In the genomic region with DNA sequence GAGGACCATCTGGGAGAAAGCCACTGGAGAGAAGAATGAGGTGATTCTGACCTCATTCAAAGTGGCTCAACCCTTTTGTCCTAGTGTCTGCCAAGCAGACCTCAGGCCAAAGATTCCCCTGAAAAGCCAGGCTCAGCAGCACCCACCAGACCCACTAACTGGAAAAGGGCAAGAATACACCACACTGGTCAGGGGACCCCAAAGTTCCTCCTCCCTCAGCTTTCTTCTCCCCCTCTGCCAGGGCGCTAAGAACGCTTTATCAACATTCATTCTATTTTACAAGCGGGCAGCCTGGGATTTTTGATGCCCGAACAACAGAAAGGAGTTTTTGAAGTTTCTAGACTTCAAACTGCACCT, we compare ENCODE assay signal across 28 cellular contexts. TPM values are rescaled to one million over a fixed set of nuclear protein-coding genes. Genes with fewer than 3 reads are reported as not detected.
A peak's percentile ranks its signal among the peaks of the same experiment; 100 is the strongest.
DNase-seq lines count a peak whose midpoint lies in the region; ATAC-seq and TF ChIP-seq lines count a peak whose summit lies in the region.
"Had no signal": no experiment of that assay in that cellular context is flagged by ENCODE, and none has a peak within 500 bp of the region (broad histone marks: within the 10 kb centered on the region; RNA-seq: fewer than 3 reads in every experiment).

No MANE protein-coding gene starts in this region.

- 9 to 10% methylated on average over 4 of the region's 4 CpGs for WGBS in ectodermal cell, 2 experiments
- WGBS in mesodermal cell (ENCODE audit: insufficient coverage in 2 of 2), 2 experiments, result 9 to 18% methylated on average over 4 of the region's 4 CpGs
- WGBS in smooth muscle cell (ENCODE audit: low lambda C conversion rate), result 28% methylated on average over 4 of the region's 4 CpGs

- ATAC-seq in GM18861 (IDR thresholded peaks at IDR 0.05; ENCODE audit: unreplicated experiment), result no peak
- ATAC-seq: activated CD4-positive, CD25-positive, alpha-beta regulatory T cell treated with anti-CD3 and anti-CD28 coated beads, Interleukin-2, amount 50 U/mL, for 24 hours; activated CD8-positive, alpha-beta T cell treated with anti-CD3 and anti-CD28 coated beads for 36 hours; HCT116; pancreas had no signal

- peak overlapping the region; percentile 74 for H3K4me3 ChIP-seq in ectodermal cell (ENCODE audit: insufficient read depth, low read depth, low read length)
- H3K4me3 ChIP-seq in mesodermal cell (ENCODE audit: extremely low read depth, insufficient read depth, low read length, poor library complexity, severe bottlenecking), result peak overlapping the region; percentile 33
- H3K4me3 ChIP-seq in smooth muscle cell, result no peak overlapping the region
- H3K4me3 ChIP-seq: adrenal gland, pancreas, upper lobe of right lung had no signal

- H3K9ac ChIP-seq in smooth muscle cell (ENCODE audit: low read depth), result no peak overlapping the region

- H2AFZ ChIP-seq in smooth muscle cell (ENCODE audit: low read depth), result no peak overlapping the region

- H3K4me1 Mint-ChIP-seq in HFFc6 (ENCODE audit: low read depth) (peaks cover 82% of the 10 kb centered on the region), mesothelial cell of epicardium (peaks cover 10% of the 10 kb centered on the region)

- H3K79me2 ChIP-seq in smooth muscle cell (ENCODE audit: low read depth), result no peaks in the 10 kb centered on the region

- no peaks in the 10 kb centered on the region for H4K20me1 ChIP-seq in smooth muscle cell (ENCODE audit: low read depth)

- peak overlapping the region; percentile 75 for H3K4me2 ChIP-seq in smooth muscle cell

- DNase-seq in HFFc6, result no peak
- no peak for DNase-seq in smooth muscle cell (lab: John Stamatoyannopoulos, UW; ENCODE audit: unreplicated experiment)
- no peak for DNase-seq in NK-92 (lab: John Stamatoyannopoulos, UW; ENCODE audit: unreplicated experiment)
- no peak for DNase-seq in mesothelial cell of epicardium (ENCODE audit: low spot score in 2 of 2, unreplicated experiment in 2 of 2)
- DNase-seq: activated CD8-positive, alpha-beta T cell treated with anti-CD3 and anti-CD28 coated beads for 36 hours; activated gamma-delta T cell treated with Interleukin-2 at 50 U/mL for 16 hours; activated T-cell treated with anti-CD3 and anti-CD28 coated beads for 4 hours; adrenal gland; CD4-positive, alpha-beta T cell; central memory CD4-positive, alpha-beta T cell; dorsolateral prefrontal cortex; hippocampal formation; kidney glomerular epithelial cell; NCI-H2029 treated with DMSO at 0.1 percent for 48 hours; NCI-H446; Right ventricle myocardium superior; stimulated activated CD4-positive, alpha-beta T cell treated with anti-CD3 and anti-CD28 coated beads, Interleukin-15, amount 100 ng/mL, for 24 hours; upper lobe of right lung had no signal

- H3K27ac ChIP-seq in ectodermal cell (ENCODE audit: insufficient read depth, low read depth, low read length, poor library complexity, severe bottlenecking) (peak overlapping the region; percentile 93), mesodermal cell (ENCODE audit: low read depth, low read length, severe bottlenecking) (peak overlapping the region; percentile 94), smooth muscle cell (ENCODE audit: low read depth) (no peak overlapping the region)
- H3K27ac ChIP-seq: adrenal gland, dorsolateral prefrontal cortex, epithelial cell of prostate, pancreas, upper lobe of right lung had no signal

- H3K4me3 Mint-ChIP-seq in HFFc6, result peak overlapping the region; percentile 85
- no peak overlapping the region for H3K4me3 Mint-ChIP-seq in mesothelial cell of epicardium
- H3K4me3 Mint-ChIP-seq: activated CD8-positive, alpha-beta T cell treated with anti-CD3 and anti-CD28 coated beads for 36 hours; CD4-positive, alpha-beta T cell had no signal

- H3K27me3 ChIP-seq in ectodermal cell (ENCODE audit: control insufficient read depth, insufficient read depth, low read length, poor library complexity, severe bottlenecking) (peaks cover 43% of the 10 kb centered on the region), smooth muscle cell (ENCODE audit: low read depth) (peaks cover 100% of the 10 kb centered on the region)

- H3K27ac Mint-ChIP-seq in HFFc6, result peak overlapping the region; percentile 89
- no peak overlapping the region for H3K27ac Mint-ChIP-seq in mesothelial cell of epicardium
- H3K27ac Mint-ChIP-seq: activated CD8-positive, alpha-beta T cell treated with anti-CD3 and anti-CD28 coated beads for 36 hours; CD4-positive, alpha-beta T cell had no signal

- no peaks in the 10 kb centered on the region for H3F3A ChIP-seq in smooth muscle cell (ENCODE audit: low read depth)

- H3K4me1 ChIP-seq in ectodermal cell (ENCODE audit: control insufficient read depth, insufficient read depth, low read length), result peaks cover 47% of the 10 kb centered on the region
- H3K4me1 ChIP-seq in mesodermal cell (ENCODE audit: control insufficient read depth, insufficient read depth, low read length, poor library complexity, severe bottlenecking), result peaks cover 18% of the 10 kb centered on the region
- peaks cover 41% of the 10 kb centered on the region for H3K4me1 ChIP-seq in smooth muscle cell (ENCODE audit: low read depth)

- H3K9me3 Mint-ChIP-seq in HFFc6 (no peaks in the 10 kb centered on the region), mesothelial cell of epicardium (no peaks in the 10 kb centered on the region)
- H3K9me3 Mint-ChIP-seq: CD4-positive, alpha-beta T cell had no signal

- peaks cover 31% of the 10 kb centered on the region for H3K36me3 ChIP-seq in ectodermal cell (ENCODE audit: control insufficient read depth, insufficient read depth, low read length)
- no peaks in the 10 kb centered on the region for H3K36me3 ChIP-seq in mesodermal cell (ENCODE audit: control insufficient read depth, insufficient read depth, low read length)
- H3K36me3 ChIP-seq in smooth muscle cell (ENCODE audit: low read depth), result no peaks in the 10 kb centered on the region
- H3K36me3 ChIP-seq: adrenal gland, pancreas, upper lobe of right lung had no signal

- H3K27me3 Mint-ChIP-seq in HFFc6 (ENCODE audit: insufficient read depth) (peaks cover 1% of the 10 kb centered on the region; the same call in 1 of the 2 replicates), mesothelial cell of epicardium (ENCODE audit: low read depth) (peaks cover 99% of the 10 kb centered on the region)

- H3K9me3 ChIP-seq in ectodermal cell (ENCODE audit: control insufficient read depth, low read length), result no peaks in the 10 kb centered on the region
- no peaks in the 10 kb centered on the region for H3K9me3 ChIP-seq in mesodermal cell (ENCODE audit: control insufficient read depth, low read length)
- H3K9me3 ChIP-seq in smooth muscle cell (replicated peaks; ENCODE audit: low read depth), result no peaks in the 10 kb centered on the region
- H3K9me3 ChIP-seq: adrenal gland, pancreas, upper lobe of right lung had no signal

- no peak for TF ChIP-seq CTCF in HFFc6 (IDR thresholded peaks at IDR 0.05)
- no peak for TF ChIP-seq CTCF in smooth muscle cell (IDR thresholded peaks at IDR 0.05; ENCODE audit: borderline replicate concordance, insufficient read depth, poor library complexity, severe bottlenecking)
- TF ChIP-seq CTCF in mesothelial cell of epicardium (IDR thresholded peaks at IDR 0.05; ENCODE audit: unreplicated experiment), result no peak

- H3K36me3 Mint-ChIP-seq in HFFc6 (ENCODE audit: low read depth), result peaks cover 55% of the 10 kb centered on the region
- H3K36me3 Mint-ChIP-seq in mesothelial cell of epicardium, result no peaks in the 10 kb centered on the region

RNA-seq across cellular contexts. Expression of gene PAX3, which starts 7.3 kb away (rescaled TPM):
- 10 to 100 TPM; 13.2 to 20.7 (median 16.4) TPM for total RNA-seq in HFFc6 (2021; fragmentation: NEBNext Ultra II Directional; extraction: Animal tissue kit (Norgen Biotek cat#: 25700))
- polyA plus RNA-seq in ectodermal cell (2013, experiment 1 of 4), result 164 TPM
- polyA plus RNA-seq in ectodermal cell (2013, experiment 2 of 4), result 167 TPM
- polyA plus RNA-seq in ectodermal cell (2013, experiment 3 of 4), result 111 TPM
- polyA plus RNA-seq in ectodermal cell (2013, experiment 4 of 4), result 125 TPM
- 13.7 TPM for polyA plus RNA-seq in mesodermal cell (2013, experiment 1 of 2)
- 10.5 TPM for polyA plus RNA-seq in mesodermal cell (2013, experiment 2 of 2)
- total RNA-seq in smooth muscle cell (0.94 TPM in 1 of 2 replicates, not detected in the other), mesothelial cell of epicardium (0.25 to 0.41 TPM in 2 of 3 replicates, not detected in the other)
- not detected in 2 replicates for polyA plus RNA-seq in smooth muscle cell
- total RNA-seq: activated CD8-positive, alpha-beta T cell treated with anti-CD3 and anti-CD28 coated beads for 36 hours; adrenal gland; CD4-positive, alpha-beta T cell; fibroblast of villous mesenchyme; G401; lung microvascular endothelial cell; pancreas; Right ventricle myocardium superior; upper lobe of right lung had no signal
- polyA plus RNA-seq: adrenal gland, pancreas had no signal
